In genomic region chr7:105257338-105257737, GRCh38 we compare ENCODE assay signal across 1 cellular context.
TF ChIP-seq lines count a peak whose summit lies in the region.

No MANE protein-coding gene starts in this region.

TF ChIP-seq in HEK293, 187 proteins besides CTCF, POLR2A, EP300 and RAD21 (continued from another document):
- TF ChIP-seq, protein P1, sequence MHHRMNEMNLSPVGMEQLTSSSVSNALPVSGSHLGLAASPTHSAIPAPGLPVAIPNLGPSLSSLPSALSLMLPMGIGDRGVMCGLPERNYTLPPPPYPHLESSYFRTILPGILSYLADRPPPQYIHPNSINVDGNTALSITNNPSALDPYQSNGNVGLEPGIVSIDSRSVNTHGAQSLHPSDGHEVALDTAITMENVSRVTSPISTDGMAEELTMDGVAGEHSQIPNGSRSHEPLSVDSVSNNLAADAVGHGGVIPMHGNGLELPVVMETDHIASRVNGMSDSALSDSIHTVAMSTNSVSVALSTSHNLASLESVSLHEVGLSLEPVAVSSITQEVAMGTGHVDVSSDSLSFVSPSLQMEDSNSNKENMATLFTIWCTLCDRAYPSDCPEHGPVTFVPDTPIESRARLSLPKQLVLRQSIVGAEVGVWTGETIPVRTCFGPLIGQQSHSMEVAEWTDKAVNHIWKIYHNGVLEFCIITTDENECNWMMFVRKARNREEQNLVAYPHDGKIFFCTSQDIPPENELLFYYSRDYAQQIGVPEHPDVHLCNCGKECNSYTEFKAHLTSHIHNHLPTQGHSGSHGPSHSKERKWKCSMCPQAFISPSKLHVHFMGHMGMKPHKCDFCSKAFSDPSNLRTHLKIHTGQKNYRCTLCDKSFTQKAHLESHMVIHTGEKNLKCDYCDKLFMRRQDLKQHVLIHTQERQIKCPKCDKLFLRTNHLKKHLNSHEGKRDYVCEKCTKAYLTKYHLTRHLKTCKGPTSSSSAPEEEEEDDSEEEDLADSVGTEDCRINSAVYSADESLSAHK (tag by site-specific recombination; IDR thresholded peaks at IDR 0.05) = peak; percentile 90
- no peak for TF ChIP-seq ZNF624 (tag by site-specific recombination; IDR thresholded peaks at IDR 0.05)
- peak; percentile 37 for TF ChIP-seq ZNF843 (tag by site-specific recombination; IDR thresholded peaks at IDR 0.05)
